In genomic region chr17:19401321-19402010, GRCh38 we compare ENCODE assay signal across 14 cellular contexts. TPM values are rescaled to one million over a fixed set of nuclear protein-coding genes. Genes with fewer than 3 reads are reported as not detected.
"Had no signal": no experiment of that assay in that cellular context is flagged by ENCODE, and none has a peak within 500 bp of the region (broad histone marks: within the 10 kb centered on the region; RNA-seq: fewer than 3 reads in every experiment).

No MANE protein-coding gene starts in this region.

- DNase-seq: activated naive CD4-positive, alpha-beta T cell treated with anti-CD3 and anti-CD28 coated beads for 36 hours; activated naive CD8-positive, alpha-beta T cell treated with anti-CD3 and anti-CD28 coated beads, Interleukin-2, amount 50 U/mL, for 24 hours; islet precursor cell; pancreas; stimulated activated CD4-positive, alpha-beta T cell treated with anti-CD3 and anti-CD28 coated beads, Interleukin-15, amount 100 ng/mL, for 24 hours; stimulated activated CD4-positive, alpha-beta T cell treated with anti-CD3 and anti-CD28 coated beads, Interleukin-4, amount 100 ng/mL, for 1 hour; stimulated activated naive CD4-positive, alpha-beta T cell; SW 1271; tibial artery had no signal

- ATAC-seq: activated naive CD8-positive, alpha-beta T cell treated with anti-CD3 and anti-CD28 coated beads, Interleukin-2, amount 50 U/mL, for 24 hours; activated T-helper 17 cell treated with anti-CD3 and anti-CD28 coated beads, Interleukin-2, amount 50 U/mL, for 72 hours; pancreas had no signal

- H3K36me3 ChIP-seq: ascending aorta, esophagus muscularis mucosa, pancreas, tibial artery had no signal

- H3K27me3 ChIP-seq: ascending aorta, esophagus muscularis mucosa, pancreas, tibial artery had no signal

- H3K9me3 ChIP-seq: ascending aorta, esophagus muscularis mucosa, pancreas, tibial artery had no signal

- H3K27ac ChIP-seq: ascending aorta, esophagus muscularis mucosa, pancreas, tibial artery had no signal

- H3K4me3 ChIP-seq: ascending aorta, esophagus muscularis mucosa, pancreas, tibial artery had no signal

RNA-seq across cellular contexts. Expression of gene RNF112, which starts 9.6 kb away (rescaled TPM):
- total RNA-seq: renal cortical epithelial cell had no signal

RNA-seq across cellular contexts. Expression of gene MFAP4, which starts 14.5 kb away (rescaled TPM):
- total RNA-seq: activated naive CD4-positive, alpha-beta T cell treated with anti-CD3 and anti-CD28 coated beads for 36 hours; activated T-helper 17 cell treated with anti-CD3 and anti-CD28 coated beads, Interleukin-2, amount 50 U/mL, for 72 hours; T-helper 2 cell treated with Interferon-gamma antibody and Interleukin-4, amounts not matched to agents 100 ng/mL and 5 ng/mL, for 36 hours had no signal
